ENCODE assay signal across 12 cellular contexts in genomic region chr2:122340246-122340645, GRCh38.
DNase-seq lines count a peak whose midpoint lies in the region; ATAC-seq lines count a peak whose summit lies in the region.
"Had no signal": no experiment of that assay in that cellular context is flagged by ENCODE, and none has a peak within 500 bp of the region (broad histone marks: within the 10 kb centered on the region; RNA-seq: fewer than 3 reads in every experiment).

No MANE protein-coding gene starts in this region.

- peaks cover 19% of the 10 kb centered on the region for H3K4me1 ChIP-seq in ACC112 (ENCODE audit: control insufficient read depth, insufficient read depth, low read length, unreplicated experiment)
- H3K4me1 ChIP-seq: lower lobe of right lung, stomach had no signal

- DNase-seq in NCI-H128 (lab: John Stamatoyannopoulos, UW; ENCODE audit: unreplicated experiment) (peak; percentile 1), SHP77 treated with DMSO at 0.1 percent for 48 hours (lab: John Stamatoyannopoulos, UW) (no peak), substantia nigra (lab: John Stamatoyannopoulos, UW) (no peak), T-helper 17 cell (no peak)
- no peak for DNase-seq in activated CD8-positive, alpha-beta memory T cell treated with anti-CD3 and anti-CD28 coated beads for 24 hours
- DNase-seq: activated naive CD8-positive, alpha-beta T cell treated with anti-CD3 and anti-CD28 coated beads, Interleukin-2, amount 10 ng/mL, durations not matched to agents 7 days and 5 days; lower lobe of right lung; NCI-H1694; stomach had no signal

- H3K4me1 Mint-ChIP-seq in T-helper 17 cell, result no peaks in the 10 kb centered on the region
- H3K4me1 Mint-ChIP-seq: activated naive CD8-positive, alpha-beta T cell treated with anti-CD3 and anti-CD28 coated beads, Interleukin-2, amount 10 ng/mL, durations not matched to agents 7 days and 5 days had no signal

- H3K4me3 Mint-ChIP-seq in T-helper 17 cell, result no peak overlapping the region
- H3K4me3 Mint-ChIP-seq: activated naive CD8-positive, alpha-beta T cell treated with anti-CD3 and anti-CD28 coated beads, Interleukin-2, amount 10 ng/mL, durations not matched to agents 7 days and 5 days had no signal

- no peak overlapping the region for H3K27ac Mint-ChIP-seq in T-helper 17 cell
- H3K27ac Mint-ChIP-seq: activated naive CD8-positive, alpha-beta T cell treated with anti-CD3 and anti-CD28 coated beads, Interleukin-2, amount 10 ng/mL, durations not matched to agents 7 days and 5 days had no signal

- no peaks in the 10 kb centered on the region for H3K36me3 Mint-ChIP-seq in T-helper 17 cell (ENCODE audit: low read depth)
- H3K36me3 Mint-ChIP-seq: activated naive CD8-positive, alpha-beta T cell treated with anti-CD3 and anti-CD28 coated beads, Interleukin-2, amount 10 ng/mL, durations not matched to agents 7 days and 5 days had no signal

- no peak overlapping the region for H2AFZ ChIP-seq in ACC112 (ENCODE audit: low read length, unreplicated experiment)

- ATAC-seq in GM19351 (IDR thresholded peaks at IDR 0.05; ENCODE audit: unreplicated experiment) (peak; percentile 96), HG02943 (IDR thresholded peaks at IDR 0.05; ENCODE audit: low read depth, unreplicated experiment) (peak; percentile 93), T-helper 17 cell (no peak)

- no peak overlapping the region for H3K4me3 ChIP-seq in ACC112 (ENCODE audit: low read depth, low read length)
- H3K4me3 ChIP-seq: lower lobe of right lung, stomach had no signal

- peak overlapping the region; percentile 88 for H3K27ac ChIP-seq in ACC112 (ENCODE audit: low read depth, low read length)
- no peak overlapping the region for H3K27ac ChIP-seq in substantia nigra (ENCODE audit: low read depth, low read length, poor library complexity, severe bottlenecking)
- H3K27ac ChIP-seq: lower lobe of right lung, stomach had no signal

- H3K36me3 ChIP-seq in ACC112 (ENCODE audit: insufficient read depth, low read length), result no peaks in the 10 kb centered on the region
- H3K36me3 ChIP-seq: lower lobe of right lung, stomach had no signal

- H3K27me3 Mint-ChIP-seq in T-helper 17 cell, result no peaks in the 10 kb centered on the region
- H3K27me3 Mint-ChIP-seq: activated naive CD8-positive, alpha-beta T cell treated with anti-CD3 and anti-CD28 coated beads, Interleukin-2, amount 10 ng/mL, durations not matched to agents 7 days and 5 days had no signal

- H3K79me2 ChIP-seq in ACC112 (ENCODE audit: control insufficient read depth, insufficient read depth, low read length, unreplicated experiment), result no peaks in the 10 kb centered on the region

- no peaks in the 10 kb centered on the region for H3K27me3 ChIP-seq in ACC112 (ENCODE audit: insufficient read depth, low read length)
- H3K27me3 ChIP-seq: stomach had no signal

- H3K9me3 ChIP-seq in T-helper 17 cell (ENCODE audit: control insufficient read depth, low read length, poor library complexity, severe bottlenecking), result no peaks in the 10 kb centered on the region
- H3K9me3 ChIP-seq: lower lobe of right lung, stomach had no signal
